Comparison of ENCODE assay signal across 10 cellular contexts in genomic region chr17:28381141-28381825, GRCh38. TPM values are rescaled to one million over a fixed set of nuclear protein-coding genes. Genes with fewer than 3 reads are reported as not detected.
DNase-seq lines count a peak whose midpoint lies in the region; ATAC-seq and TF ChIP-seq lines count a peak whose summit lies in the region.
"Had no signal": no experiment of that assay in that cellular context is flagged by ENCODE, and none has a peak within 500 bp of the region (broad histone marks: within the 10 kb centered on the region; RNA-seq: fewer than 3 reads in every experiment).

No MANE protein-coding gene starts in this region.

- TF ChIP-seq POLR2A in right lobe of liver (IDR thresholded peaks at IDR 0.05): no peak

- H3K27me3 ChIP-seq in right lobe of liver: no peaks in the 10 kb centered on the region

- peak overlapping the region; percentile 25 for H3K4me3 Mint-ChIP-seq in natural killer cell
- H3K4me3 Mint-ChIP-seq in natural killer cell treated with Interleukin-12 subunit alpha and Interleukin-12 subunit beta and Interleukin-15 and Interleukin-18, amount 100 ng/mL, for 72 hours: no peak overlapping the region

- H3K4me3 ChIP-seq in right lobe of liver: peak overlapping the region in 1 of 3 donors; percentile 31

- H3K27ac Mint-ChIP-seq in natural killer cell: no peak overlapping the region
- no peak overlapping the region for H3K27ac Mint-ChIP-seq in natural killer cell treated with Interleukin-12 subunit alpha and Interleukin-12 subunit beta and Interleukin-15 and Interleukin-18, amount 100 ng/mL, for 72 hours
- H3K27ac Mint-ChIP-seq: naive B cell had no signal

- H3K27ac ChIP-seq in right lobe of liver: no peak overlapping the region

- H3K27me3 Mint-ChIP-seq in natural killer cell (ENCODE audit: low read depth in 2 of 2): peaks cover 0 to 8% of the 10 kb centered on the region in 2 donors
- peaks cover 5 to 6% of the 10 kb centered on the region in 2 donors for H3K27me3 Mint-ChIP-seq in natural killer cell treated with Interleukin-12 subunit alpha and Interleukin-12 subunit beta and Interleukin-15 and Interleukin-18, amount 100 ng/mL, for 72 hours

- ATAC-seq in natural killer cell (no peak), right lobe of liver (peak; percentile 59 to 81 (median 70)), HG02852 (IDR thresholded peaks at IDR 0.05; ENCODE audit: unreplicated experiment) (no peak)
- ATAC-seq in natural killer cell treated with Interleukin-12 subunit alpha and Interleukin-12 subunit beta and Interleukin-15 and Interleukin-18, amount 100 ng/mL, for 72 hours: no peak

- peaks cover 0 to 25% (median 0%) of the 10 kb centered on the region in 4 donors for H3K4me1 ChIP-seq in right lobe of liver

- H3K36me3 Mint-ChIP-seq in natural killer cell: no peaks in the 10 kb centered on the region
- peaks cover 6% of the 10 kb centered on the region for H3K36me3 Mint-ChIP-seq in natural killer cell treated with Interleukin-12 subunit alpha and Interleukin-12 subunit beta and Interleukin-15 and Interleukin-18, amount 100 ng/mL, for 72 hours

- no peaks in the 10 kb centered on the region for H3K36me3 ChIP-seq in right lobe of liver

- H3K4me1 Mint-ChIP-seq in natural killer cell: peaks cover 7 to 33% of the 10 kb centered on the region in 2 donors
- peaks cover 20 to 23% of the 10 kb centered on the region in 2 donors for H3K4me1 Mint-ChIP-seq in natural killer cell treated with Interleukin-12 subunit alpha and Interleukin-12 subunit beta and Interleukin-15 and Interleukin-18, amount 100 ng/mL, for 72 hours (ENCODE audit: low read depth in 2 of 2)

- no peaks in the 10 kb centered on the region for H3K9me3 Mint-ChIP-seq in natural killer cell
- no peaks in the 10 kb centered on the region for H3K9me3 Mint-ChIP-seq in natural killer cell treated with Interleukin-12 subunit alpha and Interleukin-12 subunit beta and Interleukin-15 and Interleukin-18, amount 100 ng/mL, for 72 hours
- H3K9me3 Mint-ChIP-seq: IgD-negative memory B cell, naive B cell had no signal

- no peaks in the 10 kb centered on the region for H3K9me3 ChIP-seq in right lobe of liver

- TF ChIP-seq CTCF in natural killer cell (IDR thresholded peaks at IDR 0.05): no peak
- TF ChIP-seq CTCF in right lobe of liver (IDR thresholded peaks at IDR 0.05): peak; percentile 39 to 65 (median 43)

- DNase-seq in natural killer cell (no peak), cerebellar cortex (ENCODE audit: low spot score) (peak; percentile 44), right lobe of liver (peak; percentile 66 to 80 (median 75)), pons (ENCODE audit: low spot score) (no peak), SW 1271 (lab: John Stamatoyannopoulos, UW) (no peak), NCI-H226 (no peak)
- DNase-seq in natural killer cell treated with Interleukin-12 subunit alpha and Interleukin-12 subunit beta and Interleukin-15 and Interleukin-18, amount 100 ng/mL, for 72 hours (ENCODE audit: low spot score): no peak
- DNase-seq: naive B cell had no signal

- intact Hi-C loops in natural killer cell (cut with micrococcal nuclease): no loop called here
- intact Hi-C loops in right lobe of liver (cut with DNase I): no loop called here

- 29% methylated on average over 11 of the region's 72 CpGs for WGBS in right lobe of liver (ENCODE audit: insufficient coverage, low coverage, low lambda C conversion rate, missing lambda C conversion rate)

RNA-seq across cellular contexts. Expression of gene SARM1, which starts 9.8 kb away (rescaled TPM):
- total RNA-seq in natural killer cell (10 to 100 TPM; 25.7 to 33.0 (median 26.2) TPM), right lobe of liver (1 to 10 TPM; 2.8 to 5.1 (median 3.9) TPM)
- 10 to 100 TPM; 29.4 to 46.2 TPM for total RNA-seq in natural killer cell treated with Interleukin-12 subunit alpha and Interleukin-12 subunit beta and Interleukin-15 and Interleukin-18, amount 100 ng/mL, for 72 hours

RNA-seq across cellular contexts. Expression of gene VTN, which starts 11.2 kb away (rescaled TPM):
- total RNA-seq in natural killer cell (not detected), right lobe of liver (1,000 to 10,000 TPM; 2,747 to 3,771 (median 3,031) TPM)
- 1 to 10 TPM in 1 of 2 donors, under 1 TPM in 1; 0.52 to 1.3 TPM for total RNA-seq in natural killer cell treated with Interleukin-12 subunit alpha and Interleukin-12 subunit beta and Interleukin-15 and Interleukin-18, amount 100 ng/mL, for 72 hours

RNA-seq across cellular contexts. Expression of gene SEBOX, which starts 16.3 kb away (rescaled TPM):
- total RNA-seq in natural killer cell (not detected), right lobe of liver (not detected)
- not detected for total RNA-seq in natural killer cell treated with Interleukin-12 subunit alpha and Interleukin-12 subunit beta and Interleukin-15 and Interleukin-18, amount 100 ng/mL, for 72 hours

RNA-seq across cellular contexts. Expression of gene POLDIP2, which starts 24.0 kb away (rescaled TPM):
- 10 to 100 TPM; 30.8 to 37.0 (median 33.7) TPM for total RNA-seq in natural killer cell
- total RNA-seq in natural killer cell treated with Interleukin-12 subunit alpha and Interleukin-12 subunit beta and Interleukin-15 and Interleukin-18, amount 100 ng/mL, for 72 hours: 100 to 1,000 TPM in 1 of 2 donors, 10 to 100 TPM in 1; 74.9 to 122 TPM
- 100 to 1,000 TPM in 5 of 6 experiments, 10 to 100 TPM in 1; 92.5 to 156 (median 130) TPM for total RNA-seq in right lobe of liver

RNA-seq across cellular contexts. Expression of gene SLC46A1, which starts 24.7 kb away (rescaled TPM):
- under 1 TPM; 0.54 to 0.84 (median 0.55) TPM for total RNA-seq in natural killer cell
- total RNA-seq in natural killer cell treated with Interleukin-12 subunit alpha and Interleukin-12 subunit beta and Interleukin-15 and Interleukin-18, amount 100 ng/mL, for 72 hours: 1 to 10 TPM; 3.2 to 8.1 TPM
- 10 to 100 TPM; 22.1 to 44.6 (median 32.1) TPM for total RNA-seq in right lobe of liver

Comparison
In these comparisons a context has a peak if more than half of its experiments do, and no peak if none do; other contexts are left out.
1. ATAC-seq: peak in right lobe of liver (4 of 4); none in natural killer cell (0 of 3), natural killer cell treated with Interleukin-12 subunit alpha and Interleukin-12 subunit beta and Interleukin-15 and Interleukin-18, amount 100 ng/mL, for 72 hours (0 of 2) and HG02852 (single experiment).
2. DNase-seq: peak in cerebellar cortex (single experiment) and right lobe of liver (3 of 3); none in natural killer cell (single experiment), natural killer cell treated with Interleukin-12 subunit alpha and Interleukin-12 subunit beta and Interleukin-15 and Interleukin-18, amount 100 ng/mL, for 72 hours (single experiment), pons (single experiment), SW 1271 (0 of 2) and NCI-H226 (single experiment).
3. RNA of gene SARM1, which starts 9.8 kb away (total RNA-seq): 29.4 to 46.2 TPM in natural killer cell treated with Interleukin-12 subunit alpha and Interleukin-12 subunit beta and Interleukin-15 and Interleukin-18, amount 100 ng/mL, for 72 hours and 25.7 to 33.0 TPM in natural killer cell; 2.8 to 5.1 TPM in right lobe of liver; every median in the first group is over 4 times any median in the second.
4. RNA of gene VTN, which starts 11.2 kb away (total RNA-seq): 2,747 to 3,771 TPM in right lobe of liver; 0.52 to 1.3 TPM in natural killer cell treated with Interleukin-12 subunit alpha and Interleukin-12 subunit beta and Interleukin-15 and Interleukin-18, amount 100 ng/mL, for 72 hours and not detected in natural killer cell; every median in the first group is over 1,000 times any median in the second.